14 cellular contexts compared by ENCODE assay signal in the genomic region with DNA sequence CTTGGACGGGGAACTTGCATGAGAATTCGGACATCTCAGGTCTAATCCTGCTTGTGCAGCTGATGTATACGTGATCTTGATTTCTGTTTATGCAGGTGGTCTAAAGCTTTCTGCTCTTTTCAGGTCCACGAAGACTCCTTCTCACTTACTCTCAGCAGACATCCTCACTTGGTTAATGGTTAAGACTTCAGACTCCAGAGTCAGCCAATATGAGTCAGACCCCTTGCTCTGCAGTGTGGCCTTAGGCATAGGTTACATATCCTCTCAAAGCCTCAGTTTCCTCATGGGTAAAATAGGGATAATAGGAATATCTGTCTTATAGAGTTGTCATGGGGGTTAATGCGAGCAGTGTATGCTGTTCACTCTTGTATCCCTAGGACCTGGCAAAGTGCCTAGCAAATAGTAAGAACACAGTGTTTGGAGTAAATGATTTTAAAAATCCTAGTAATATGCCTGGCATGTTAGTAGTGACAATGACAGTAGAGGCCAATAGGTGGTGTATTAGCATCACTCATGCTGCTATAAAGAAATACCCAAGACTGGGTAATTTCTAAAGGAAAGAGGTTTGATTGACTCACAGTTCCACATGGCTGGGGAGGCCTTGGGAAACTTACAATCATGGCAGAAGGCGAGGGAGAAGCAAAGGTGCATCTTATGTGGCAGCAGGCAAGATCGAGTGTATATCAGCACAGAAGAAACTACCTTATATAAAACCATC. TPM values are rescaled to one million over a fixed set of nuclear protein-coding genes. Genes with fewer than 3 reads are reported as not detected.
DNase-seq lines count a peak whose midpoint lies in the region; ATAC-seq, FAIRE-seq and TF ChIP-seq lines count a peak whose summit lies in the region.
"Had no signal": no experiment of that assay in that cellular context is flagged by ENCODE, and none has a peak within 500 bp of the region (broad histone marks: within the 10 kb centered on the region; RNA-seq: fewer than 3 reads in every experiment).

No MANE protein-coding gene starts in this region.

- H3K4me3 Mint-ChIP-seq in CD4-positive, alpha-beta memory T cell, result no peak overlapping the region
- no peak overlapping the region for H3K4me3 Mint-ChIP-seq in astrocyte (ENCODE audit: unreplicated experiment)

- peaks cover 75% of the 10 kb centered on the region for H3K79me2 ChIP-seq in astrocyte (ENCODE audit: insufficient read depth, low read length)

- intact Hi-C loops in CD4-positive, alpha-beta memory T cell (cut with micrococcal nuclease), result no loop called here

- no peak overlapping the region for H2AFZ ChIP-seq in astrocyte (ENCODE audit: low read depth, low read length)

- H3K36me3 ChIP-seq in CD4-positive, alpha-beta memory T cell (ENCODE audit: insufficient read depth, low read length), result peaks cover 77% of the 10 kb centered on the region
- H3K36me3 ChIP-seq in astrocyte (ENCODE audit: insufficient read depth, low read length) (peaks cover 73% of the 10 kb centered on the region), liver (ENCODE audit: control insufficient read depth in 4 of 4, insufficient read depth in 3 of 4, low read depth in 1 of 4, low read length in 3 of 4) (peaks cover 9 to 74% (median 61%) of the 10 kb centered on the region in 4 donors)
- H3K36me3 ChIP-seq: prostate gland had no signal

- 94% methylated on average over 7 of the region's 7 CpGs for WGBS in liver

- H3K9me3 ChIP-seq in CD4-positive, alpha-beta memory T cell (ENCODE audit: control insufficient read depth in 1 of 2, low read length in 2 of 2), result no peaks in the 10 kb centered on the region
- H3K9me3 ChIP-seq in astrocyte (ENCODE audit: insufficient read depth, low read depth, low read length) (no peaks in the 10 kb centered on the region), liver (ENCODE audit: control insufficient read depth in 4 of 4, low read length in 3 of 4) (no peaks in the 10 kb centered on the region)
- H3K9me3 ChIP-seq: prostate gland had no signal

- peak; percentile 35 for TF ChIP-seq RAD21 in liver (IDR thresholded peaks at IDR 0.05)

- no peaks in the 10 kb centered on the region for H3K27me3 Mint-ChIP-seq in CD4-positive, alpha-beta memory T cell
- H3K27me3 Mint-ChIP-seq in astrocyte (ENCODE audit: low read depth, unreplicated experiment), result no peaks in the 10 kb centered on the region

- H3K4me1 Mint-ChIP-seq in CD4-positive, alpha-beta memory T cell, result peaks cover 20 to 30% (median 24%) of the 10 kb centered on the region in 4 donors
- peaks cover 30% of the 10 kb centered on the region for H3K4me1 Mint-ChIP-seq in astrocyte (ENCODE audit: low read depth, unreplicated experiment)

- POLR2A ChIA-PET in CD4-positive, alpha-beta memory T cell (lab: Charles Lee; ENCODE audit: partially characterized antibody), result no interaction called here

- H3K9ac ChIP-seq in astrocyte (ENCODE audit: low read length), result no peak overlapping the region
- no peak overlapping the region for H3K9ac ChIP-seq in liver (ENCODE audit: low read depth in 1 of 2, low read length in 2 of 2)

- no peak for TF ChIP-seq CTCF in astrocyte (IDR thresholded peaks at IDR 0.05; ENCODE audit: insufficient read depth, low read depth, low read length)
- no peak for TF ChIP-seq CTCF in liver (IDR thresholded peaks at IDR 0.05; ENCODE audit: low read depth, low read length, missing input control)

- CTCF ChIA-PET in CD4-positive, alpha-beta memory T cell (lab: Charles Lee; ENCODE audit: partially characterized antibody), result no interaction called here

- no peak overlapping the region for H3K4me2 ChIP-seq in astrocyte (ENCODE audit: low read length)

- H3K27ac Mint-ChIP-seq in CD4-positive, alpha-beta memory T cell, result peak overlapping the region in 5 of 7 donors; percentile 2 to 73 (median 45)
- H3K27ac Mint-ChIP-seq in astrocyte (ENCODE audit: unreplicated experiment), result peak overlapping the region; percentile 35

- no peaks in the 10 kb centered on the region for H3K4me1 ChIP-seq in CD4-positive, alpha-beta memory T cell (ENCODE audit: insufficient read depth, low read length)
- H3K4me1 ChIP-seq in astrocyte (ENCODE audit: insufficient read depth, low read length), result peaks cover 7% of the 10 kb centered on the region
- H3K4me1 ChIP-seq in liver (ENCODE audit: control insufficient read depth in 4 of 4, insufficient read depth in 4 of 4, low read length in 3 of 4), result peaks cover 0 to 10% (median 7%) of the 10 kb centered on the region in 4 donors
- H3K4me1 ChIP-seq: prostate gland had no signal

- no peak for ATAC-seq in GM21717 (IDR thresholded peaks at IDR 0.05; ENCODE audit: unreplicated experiment)
- ATAC-seq: esophagus mucosa had no signal

- FAIRE-seq in astrocyte (lab: Jason Lieb, UNC), result no peak
- FAIRE-seq: urothelium cell line had no signal

- H3K27ac ChIP-seq in CD4-positive, alpha-beta memory T cell (ENCODE audit: low read depth, low read length), result no peak overlapping the region
- H3K27ac ChIP-seq in astrocyte (ENCODE audit: low read depth, low read length) (no peak overlapping the region), liver (ENCODE audit: low read depth in 1 of 2, low read length in 2 of 2) (no peak overlapping the region)
- H3K27ac ChIP-seq: prostate gland had no signal

- no peak for DNase-seq in CD4-positive, alpha-beta memory T cell
- DNase-seq in HK-2 (ENCODE audit: unreplicated experiment), result peak; percentile 18
- no peak for DNase-seq in astrocyte (ENCODE audit: low read depth)
- no peak for DNase-seq in NCI-H526 (lab: John Stamatoyannopoulos, UW)
- DNase-seq in HT-29 (ENCODE audit: low spot score), result no peak
- no peak for DNase-seq in HuH-7.5 (ENCODE audit: low spot score)
- DNase-seq: activated CD4-positive, CD25-positive, alpha-beta regulatory T cell; amniotic stem cell; NCI-H1092 had no signal

- no peaks in the 10 kb centered on the region for H3K27me3 ChIP-seq in CD4-positive, alpha-beta memory T cell (ENCODE audit: insufficient read depth, low read length)
- H3K27me3 ChIP-seq in astrocyte (ENCODE audit: insufficient read depth, low read length), result no peaks in the 10 kb centered on the region
- H3K27me3 ChIP-seq in liver (ENCODE audit: control insufficient read depth in 4 of 4, insufficient read depth in 4 of 4, low read length in 3 of 4), result no peaks in the 10 kb centered on the region

- no peak overlapping the region for H3K4me3 ChIP-seq in CD4-positive, alpha-beta memory T cell (ENCODE audit: low read length in 2 of 2)
- H3K4me3 ChIP-seq in astrocyte (ENCODE audit: insufficient read depth, low read depth, low read length), result no peak overlapping the region
- no peak overlapping the region for H3K4me3 ChIP-seq in liver (ENCODE audit: low read depth in 1 of 3, low read length in 3 of 3)
- H3K4me3 ChIP-seq: prostate gland had no signal

- peaks cover 42% of the 10 kb centered on the region for H4K20me1 ChIP-seq in astrocyte (ENCODE audit: insufficient read depth, low read length)

- no peaks in the 10 kb centered on the region for H3K9me3 Mint-ChIP-seq in CD4-positive, alpha-beta memory T cell
- H3K9me3 Mint-ChIP-seq in astrocyte (ENCODE audit: unreplicated experiment), result no peaks in the 10 kb centered on the region

- H3K36me3 Mint-ChIP-seq in CD4-positive, alpha-beta memory T cell, result peaks cover 72 to 92% of the 10 kb centered on the region in 2 donors
- H3K36me3 Mint-ChIP-seq in astrocyte (ENCODE audit: low read depth, unreplicated experiment), result peaks cover 4% of the 10 kb centered on the region

TF ChIP-seq in liver, 16 proteins besides CTCF, POLR2A, EP300 and RAD21:
- TF ChIP-seq, protein P1, sequence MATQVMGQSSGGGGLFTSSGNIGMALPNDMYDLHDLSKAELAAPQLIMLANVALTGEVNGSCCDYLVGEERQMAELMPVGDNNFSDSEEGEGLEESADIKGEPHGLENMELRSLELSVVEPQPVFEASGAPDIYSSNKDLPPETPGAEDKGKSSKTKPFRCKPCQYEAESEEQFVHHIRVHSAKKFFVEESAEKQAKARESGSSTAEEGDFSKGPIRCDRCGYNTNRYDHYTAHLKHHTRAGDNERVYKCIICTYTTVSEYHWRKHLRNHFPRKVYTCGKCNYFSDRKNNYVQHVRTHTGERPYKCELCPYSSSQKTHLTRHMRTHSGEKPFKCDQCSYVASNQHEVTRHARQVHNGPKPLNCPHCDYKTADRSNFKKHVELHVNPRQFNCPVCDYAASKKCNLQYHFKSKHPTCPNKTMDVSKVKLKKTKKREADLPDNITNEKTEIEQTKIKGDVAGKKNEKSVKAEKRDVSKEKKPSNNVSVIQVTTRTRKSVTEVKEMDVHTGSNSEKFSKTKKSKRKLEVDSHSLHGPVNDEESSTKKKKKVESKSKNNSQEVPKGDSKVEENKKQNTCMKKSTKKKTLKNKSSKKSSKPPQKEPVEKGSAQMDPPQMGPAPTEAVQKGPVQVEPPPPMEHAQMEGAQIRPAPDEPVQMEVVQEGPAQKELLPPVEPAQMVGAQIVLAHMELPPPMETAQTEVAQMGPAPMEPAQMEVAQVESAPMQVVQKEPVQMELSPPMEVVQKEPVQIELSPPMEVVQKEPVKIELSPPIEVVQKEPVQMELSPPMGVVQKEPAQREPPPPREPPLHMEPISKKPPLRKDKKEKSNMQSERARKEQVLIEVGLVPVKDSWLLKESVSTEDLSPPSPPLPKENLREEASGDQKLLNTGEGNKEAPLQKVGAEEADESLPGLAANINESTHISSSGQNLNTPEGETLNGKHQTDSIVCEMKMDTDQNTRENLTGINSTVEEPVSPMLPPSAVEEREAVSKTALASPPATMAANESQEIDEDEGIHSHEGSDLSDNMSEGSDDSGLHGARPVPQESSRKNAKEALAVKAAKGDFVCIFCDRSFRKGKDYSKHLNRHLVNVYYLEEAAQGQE (IDR thresholded peaks at IDR 0.05), result no peak

RNA-seq across cellular contexts. Expression of gene XRCC5, which starts 42.3 kb away (rescaled TPM):
- 100 to 1,000 TPM; 235 to 240 TPM for total RNA-seq in CD4-positive, alpha-beta memory T cell
- polyA plus RNA-seq in CD4-positive, alpha-beta memory T cell, result 100 to 1,000 TPM; 305 to 348 TPM
- total RNA-seq in astrocyte, result 237 and 249 TPM in 2 replicates
- 100 to 1,000 TPM; 104 to 140 TPM for total RNA-seq in liver
- polyA plus RNA-seq in liver, result 10 to 100 TPM; 63.7 to 65.4 TPM
- total RNA-seq in HT-29 (2014; rRNA removed; shearing (Covaris generic)), result 142 and 160 TPM in 2 replicates
